1 cellular context compared by ENCODE assay signal in genomic region chr22:39502789-39503464, GRCh38.
TF ChIP-seq lines count a peak whose summit lies in the region.

No MANE protein-coding gene starts in this region.

TF ChIP-seq in HepG2, 621 proteins besides CTCF, POLR2A, EP300 and RAD21 (continued from another document and continues in another):
- TF ChIP-seq ZNF282 (IDR thresholded peaks at IDR 0.05; ENCODE audit: partially characterized antibody) = no peak
- TF ChIP-seq, protein P1, sequence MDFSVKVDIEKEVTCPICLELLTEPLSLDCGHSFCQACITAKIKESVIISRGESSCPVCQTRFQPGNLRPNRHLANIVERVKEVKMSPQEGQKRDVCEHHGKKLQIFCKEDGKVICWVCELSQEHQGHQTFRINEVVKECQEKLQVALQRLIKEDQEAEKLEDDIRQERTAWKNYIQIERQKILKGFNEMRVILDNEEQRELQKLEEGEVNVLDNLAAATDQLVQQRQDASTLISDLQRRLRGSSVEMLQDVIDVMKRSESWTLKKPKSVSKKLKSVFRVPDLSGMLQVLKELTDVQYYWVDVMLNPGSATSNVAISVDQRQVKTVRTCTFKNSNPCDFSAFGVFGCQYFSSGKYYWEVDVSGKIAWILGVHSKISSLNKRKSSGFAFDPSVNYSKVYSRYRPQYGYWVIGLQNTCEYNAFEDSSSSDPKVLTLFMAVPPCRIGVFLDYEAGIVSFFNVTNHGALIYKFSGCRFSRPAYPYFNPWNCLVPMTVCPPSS (IDR thresholded peaks at IDR 0.05) = no peak
- TF ChIP-seq POLR2G (IDR thresholded peaks at IDR 0.05; ENCODE audit: low read depth, low read length) = peak; percentile 66
- TF ChIP-seq HDAC6 (IDR thresholded peaks at IDR 0.05; ENCODE audit: low read depth, low read length) = no peak
- TF ChIP-seq, protein P2, sequence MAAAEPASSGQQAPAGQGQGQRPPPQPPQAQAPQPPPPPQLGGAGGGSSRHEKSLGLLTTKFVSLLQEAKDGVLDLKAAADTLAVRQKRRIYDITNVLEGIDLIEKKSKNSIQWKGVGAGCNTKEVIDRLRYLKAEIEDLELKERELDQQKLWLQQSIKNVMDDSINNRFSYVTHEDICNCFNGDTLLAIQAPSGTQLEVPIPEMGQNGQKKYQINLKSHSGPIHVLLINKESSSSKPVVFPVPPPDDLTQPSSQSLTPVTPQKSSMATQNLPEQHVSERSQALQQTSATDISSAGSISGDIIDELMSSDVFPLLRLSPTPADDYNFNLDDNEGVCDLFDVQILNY (CRISPR knock-in tag; conservative IDR thresholded peaks at IDR 0.05) = no peak
- TF ChIP-seq ZNF790 (CRISPR knock-in tag; IDR thresholded peaks at IDR 0.05; ENCODE audit: borderline replicate concordance) = no peak
- no peak for TF ChIP-seq CBFB (CRISPR knock-in tag; IDR thresholded peaks at IDR 0.05)
- TF ChIP-seq RBM39 (IDR thresholded peaks at IDR 0.05; ENCODE audit: low read depth, low read length, poor library complexity, severe bottlenecking) = no peak
- TF ChIP-seq KDM5A (IDR thresholded peaks at IDR 0.05; ENCODE audit: borderline replicate concordance, low read length) = peak; percentile 70
- TF ChIP-seq MTF2 (CRISPR knock-in tag; IDR thresholded peaks at IDR 0.05; ENCODE audit: borderline replicate concordance) = no peak
- peak; percentile 47 for TF ChIP-seq ASH2L (IDR thresholded peaks at IDR 0.05; ENCODE audit: insufficient read length, low read depth, low read length)
- no peak for TF ChIP-seq ZBTB39 (CRISPR knock-in tag; IDR thresholded peaks at IDR 0.05)
- no peak for TF ChIP-seq FOXO4 (CRISPR knock-in tag; conservative IDR thresholded peaks at IDR 0.05)
- TF ChIP-seq PHF8 (CRISPR knock-in tag; IDR thresholded peaks at IDR 0.05) = peak; percentile 55
- no peak for TF ChIP-seq ZNF598 (CRISPR knock-in tag; IDR thresholded peaks at IDR 0.05; ENCODE audit: borderline replicate concordance)
- peak; percentile 3; the same call in 1 of the 2 replicates for TF ChIP-seq BCL6 (CRISPR knock-in tag; IDR thresholded peaks at IDR 0.05)
- TF ChIP-seq ZNF331 (CRISPR knock-in tag; IDR thresholded peaks at IDR 0.05) = peak; percentile 13; the same call in 1 of the 2 replicates
- 0 out of 2 replicates have a peak, but pooled peaks have one; percentile 4 for TF ChIP-seq AKAP8 (CRISPR knock-in tag; IDR thresholded peaks at IDR 0.05)
- TF ChIP-seq CC2D1A (CRISPR knock-in tag; IDR thresholded peaks at IDR 0.05) = no peak
- TF ChIP-seq ZNF570 (CRISPR knock-in tag; IDR thresholded peaks at IDR 0.05; ENCODE audit: borderline replicate concordance) = no peak
- peak; percentile 9; the same call in 1 of the 2 replicates for TF ChIP-seq ZBTB14 (CRISPR knock-in tag; IDR thresholded peaks at IDR 0.05)
- TF ChIP-seq ZNF30 (CRISPR knock-in tag; IDR thresholded peaks at IDR 0.05) = no peak
- no peak; the same call in 1 of the 2 replicates for TF ChIP-seq CCDC6 (CRISPR knock-in tag; IDR thresholded peaks at IDR 0.05)
- TF ChIP-seq HNF4A (CRISPR knock-in tag; IDR thresholded peaks at IDR 0.05) = peak; percentile 87
- TF ChIP-seq, protein P3, sequence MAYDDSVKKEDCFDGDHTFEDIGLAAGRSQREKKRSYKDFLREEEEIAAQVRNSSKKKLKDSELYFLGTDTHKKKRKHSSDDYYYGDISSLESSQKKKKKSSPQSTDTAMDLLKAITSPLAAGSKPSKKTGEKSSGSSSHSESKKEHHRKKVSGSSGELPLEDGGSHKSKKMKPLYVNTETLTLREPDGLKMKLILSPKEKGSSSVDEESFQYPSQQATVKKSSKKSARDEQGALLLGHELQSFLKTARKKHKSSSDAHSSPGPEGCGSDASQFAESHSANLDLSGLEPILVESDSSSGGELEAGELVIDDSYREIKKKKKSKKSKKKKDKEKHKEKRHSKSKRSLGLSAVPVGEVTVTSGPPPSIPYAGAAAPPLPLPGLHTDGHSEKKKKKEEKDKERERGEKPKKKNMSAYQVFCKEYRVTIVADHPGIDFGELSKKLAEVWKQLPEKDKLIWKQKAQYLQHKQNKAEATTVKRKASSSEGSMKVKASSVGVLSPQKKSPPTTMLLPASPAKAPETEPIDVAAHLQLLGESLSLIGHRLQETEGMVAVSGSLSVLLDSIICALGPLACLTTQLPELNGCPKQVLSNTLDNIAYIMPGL (CRISPR knock-in tag; IDR thresholded peaks at IDR 0.05; ENCODE audit: borderline replicate concordance in 1 of 2, low read depth in 1 of 2) = no peak; a peak in 2 of 4 replicates
- TF ChIP-seq, protein P4, sequence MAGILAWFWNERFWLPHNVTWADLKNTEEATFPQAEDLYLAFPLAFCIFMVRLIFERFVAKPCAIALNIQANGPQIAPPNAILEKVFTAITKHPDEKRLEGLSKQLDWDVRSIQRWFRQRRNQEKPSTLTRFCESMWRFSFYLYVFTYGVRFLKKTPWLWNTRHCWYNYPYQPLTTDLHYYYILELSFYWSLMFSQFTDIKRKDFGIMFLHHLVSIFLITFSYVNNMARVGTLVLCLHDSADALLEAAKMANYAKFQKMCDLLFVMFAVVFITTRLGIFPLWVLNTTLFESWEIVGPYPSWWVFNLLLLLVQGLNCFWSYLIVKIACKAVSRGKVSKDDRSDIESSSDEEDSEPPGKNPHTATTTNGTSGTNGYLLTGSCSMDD (CRISPR knock-in tag; IDR thresholded peaks at IDR 0.05) = no peak
- no peak for TF ChIP-seq HCFC1 (IDR thresholded peaks at IDR 0.05; ENCODE audit: low read depth, low read length)
- no peak for TF ChIP-seq ZBTB25 (CRISPR knock-in tag; IDR thresholded peaks at IDR 0.05)
- peak; percentile 38 for TF ChIP-seq GABPA (IDR thresholded peaks at IDR 0.05; ENCODE audit: low read depth, low read length)
- peak; percentile 63 for TF ChIP-seq GABPA (CRISPR knock-in tag; IDR thresholded peaks at IDR 0.05; ENCODE audit: low read depth)
- peak; percentile 40; the same call in 1 of the 2 replicates for TF ChIP-seq ZFY (CRISPR knock-in tag; IDR thresholded peaks at IDR 0.05)
- TF ChIP-seq MYNN (CRISPR knock-in tag; IDR thresholded peaks at IDR 0.05; ENCODE audit: low read depth) = no peak
- no peak for TF ChIP-seq ZNF207 (IDR thresholded peaks at IDR 0.05; ENCODE audit: borderline replicate concordance)
- TF ChIP-seq RARA (CRISPR knock-in tag; IDR thresholded peaks at IDR 0.05) = peak; percentile 16; the same call in 1 of the 2 replicates
- no peak for TF ChIP-seq ZNF775 (CRISPR knock-in tag; IDR thresholded peaks at IDR 0.05; ENCODE audit: borderline replicate concordance)
- no peak for TF ChIP-seq ADNP (CRISPR knock-in tag; IDR thresholded peaks at IDR 0.05)
- no peak for TF ChIP-seq ZNF34 (CRISPR knock-in tag; IDR thresholded peaks at IDR 0.05; ENCODE audit: borderline replicate concordance)
- no peak for TF ChIP-seq SRSF1 (optimal IDR thresholded peaks at IDR 0.05; ENCODE audit: low read depth, low read length)
- TF ChIP-seq SNAPC2 (CRISPR knock-in tag; IDR thresholded peaks at IDR 0.05) = no peak
- TF ChIP-seq ZKSCAN8 (CRISPR knock-in tag; IDR thresholded peaks at IDR 0.05; ENCODE audit: borderline replicate concordance) = peak; percentile 21; the same call in 1 of the 2 replicates
- no peak for TF ChIP-seq MAZ (IDR thresholded peaks at IDR 0.05; ENCODE audit: borderline replicate concordance, low read depth, low read length)
- 0 out of 2 replicates have a peak, but pooled peaks have one; percentile 0 for TF ChIP-seq MAZ (CRISPR knock-in tag; IDR thresholded peaks at IDR 0.05; ENCODE audit: low read depth)
- TF ChIP-seq MTA3 (CRISPR knock-in tag; IDR thresholded peaks at IDR 0.05) = no peak
- no peak for TF ChIP-seq ZNF615 (CRISPR knock-in tag; IDR thresholded peaks at IDR 0.05; ENCODE audit: borderline replicate concordance)
- TF ChIP-seq SAP130 (CRISPR knock-in tag; IDR thresholded peaks at IDR 0.05; ENCODE audit: low read depth) = peak; percentile 32; the same call in 1 of the 2 replicates
- TF ChIP-seq TOPORS (CRISPR knock-in tag; IDR thresholded peaks at IDR 0.05) = peak; percentile 61; the same call in 1 of the 2 replicates
- TF ChIP-seq, protein P5, sequence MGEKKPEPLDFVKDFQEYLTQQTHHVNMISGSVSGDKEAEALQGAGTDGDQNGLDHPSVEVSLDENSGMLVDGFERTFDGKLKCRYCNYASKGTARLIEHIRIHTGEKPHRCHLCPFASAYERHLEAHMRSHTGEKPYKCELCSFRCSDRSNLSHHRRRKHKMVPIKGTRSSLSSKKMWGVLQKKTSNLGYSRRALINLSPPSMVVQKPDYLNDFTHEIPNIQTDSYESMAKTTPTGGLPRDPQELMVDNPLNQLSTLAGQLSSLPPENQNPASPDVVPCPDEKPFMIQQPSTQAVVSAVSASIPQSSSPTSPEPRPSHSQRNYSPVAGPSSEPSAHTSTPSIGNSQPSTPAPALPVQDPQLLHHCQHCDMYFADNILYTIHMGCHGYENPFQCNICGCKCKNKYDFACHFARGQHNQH (CRISPR knock-in tag; IDR thresholded peaks at IDR 0.05) = 0 out of 2 replicates have a peak, but pooled peaks have one; percentile 5
- TF ChIP-seq, protein P6, sequence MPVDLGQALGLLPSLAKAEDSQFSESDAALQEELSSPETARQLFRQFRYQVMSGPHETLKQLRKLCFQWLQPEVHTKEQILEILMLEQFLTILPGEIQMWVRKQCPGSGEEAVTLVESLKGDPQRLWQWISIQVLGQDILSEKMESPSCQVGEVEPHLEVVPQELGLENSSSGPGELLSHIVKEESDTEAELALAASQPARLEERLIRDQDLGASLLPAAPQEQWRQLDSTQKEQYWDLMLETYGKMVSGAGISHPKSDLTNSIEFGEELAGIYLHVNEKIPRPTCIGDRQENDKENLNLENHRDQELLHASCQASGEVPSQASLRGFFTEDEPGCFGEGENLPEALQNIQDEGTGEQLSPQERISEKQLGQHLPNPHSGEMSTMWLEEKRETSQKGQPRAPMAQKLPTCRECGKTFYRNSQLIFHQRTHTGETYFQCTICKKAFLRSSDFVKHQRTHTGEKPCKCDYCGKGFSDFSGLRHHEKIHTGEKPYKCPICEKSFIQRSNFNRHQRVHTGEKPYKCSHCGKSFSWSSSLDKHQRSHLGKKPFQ (CRISPR knock-in tag; IDR thresholded peaks at IDR 0.05; ENCODE audit: insufficient replicate concordance) = no peak
- peak; percentile 66 for TF ChIP-seq HNF4G (IDR thresholded peaks at IDR 0.05; ENCODE audit: borderline replicate concordance, low read depth, low read length)
- peak; percentile 63; the same call in 1 of the 2 replicates for TF ChIP-seq HNF4G (CRISPR knock-in tag; IDR thresholded peaks at IDR 0.05; ENCODE audit: borderline replicate concordance, low read depth)
